ENCODE assay signal across 8 cellular contexts in the genomic region with DNA sequence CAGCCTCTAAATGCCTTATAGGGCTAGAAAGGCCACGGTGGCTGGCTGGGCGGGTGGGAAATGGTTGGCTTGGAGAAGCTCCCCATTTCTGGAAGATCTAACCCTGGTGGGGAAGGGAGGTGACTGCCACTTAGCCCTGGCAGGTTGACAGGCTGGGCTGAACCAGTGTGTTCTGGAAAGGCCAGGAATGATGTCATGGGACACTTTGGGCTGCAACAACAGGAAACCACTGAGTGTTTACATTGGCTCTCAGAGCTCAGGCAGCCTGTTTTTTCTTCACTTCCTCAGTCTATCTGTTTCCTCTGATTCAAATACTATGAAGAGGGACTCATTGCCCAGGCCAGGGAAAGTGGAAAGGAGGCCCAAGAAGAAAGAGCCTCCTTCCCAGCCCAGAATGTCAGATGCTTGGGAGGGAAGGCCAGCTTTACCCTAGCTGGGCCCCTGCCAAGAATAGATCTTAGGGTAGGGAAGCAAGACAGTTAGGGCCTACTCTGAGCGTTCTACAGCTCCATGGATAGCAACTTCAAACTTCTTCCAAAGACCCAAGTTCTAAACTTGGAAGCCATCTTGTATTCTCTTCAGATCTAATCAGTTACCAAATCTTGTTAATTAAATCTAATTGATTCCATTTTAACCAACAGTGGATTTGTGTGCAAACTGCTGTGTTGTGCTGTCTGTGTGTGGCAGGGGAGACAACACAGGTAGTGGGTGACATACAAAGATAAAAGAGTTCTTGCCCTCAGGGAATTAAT.
DNase-seq lines count a peak whose midpoint lies in the region; ATAC-seq and TF ChIP-seq lines count a peak whose summit lies in the region.

No MANE protein-coding gene starts in this region.

- no peak for TF ChIP-seq POLR2A in breast epithelium (IDR thresholded peaks at IDR 0.05)

- peaks cover 11 to 15% of the 10 kb centered on the region in 2 donors for H3K9me3 Mint-ChIP-seq in stimulated activated naive CD8-positive, alpha-beta T cell treated with anti-CD3 and anti-CD28 coated beads, Interleukin-15, amount 100 ng/mL, for 72 hours

- H3K27ac ChIP-seq in breast epithelium = peak overlapping the region; percentile 83 to 92

- H3K4me1 ChIP-seq in breast epithelium = peaks cover 0 to 7% of the 10 kb centered on the region in 2 donors

- peak overlapping the region; percentile 95 to 96 for H3K27ac Mint-ChIP-seq in stimulated activated naive CD8-positive, alpha-beta T cell treated with anti-CD3 and anti-CD28 coated beads, Interleukin-15, amount 100 ng/mL, for 72 hours

- H3K9me3 ChIP-seq in breast epithelium = no peaks in the 10 kb centered on the region

- peaks cover 0 to 14% of the 10 kb centered on the region in 2 donors for H3K27me3 ChIP-seq in breast epithelium

- intact Hi-C loops in breast epithelium (cut with DNase I; ENCODE audit: low total_unique reads) = no loop called here

- no peaks in the 10 kb centered on the region for H3K27me3 Mint-ChIP-seq in stimulated activated naive CD8-positive, alpha-beta T cell treated with anti-CD3 and anti-CD28 coated beads, Interleukin-15, amount 100 ng/mL, for 72 hours

- peak; percentile 49 for ATAC-seq in HG03097 (IDR thresholded peaks at IDR 0.05; ENCODE audit: low FRiP score, unreplicated experiment)
- ATAC-seq in stimulated activated naive CD8-positive, alpha-beta T cell treated with anti-CD3 and anti-CD28 coated beads, Interleukin-15, amount 100 ng/mL, for 72 hours = peak; percentile 85

- DNase-seq in DMS153 treated with DMSO at 0.1 percent for 48 hours (lab: John Stamatoyannopoulos, UW; ENCODE audit: unreplicated experiment) (peak; percentile 62), T-helper 1 cell (peak; percentile 12 to 80 (median 28)), breast epithelium (ENCODE audit: low spot score in 2 of 2) (peak in 1 of 2 donors; percentile 77), left kidney (ENCODE audit: low read depth, low spot score) (peak; percentile 39), NCI-H526 (lab: John Stamatoyannopoulos, UW) (no peak), COR-L47 (lab: John Stamatoyannopoulos, UW) (no peak)
- DNase-seq in stimulated activated naive CD8-positive, alpha-beta T cell treated with anti-CD3 and anti-CD28 coated beads, Interleukin-15, amount 100 ng/mL, for 72 hours = peak in 1 of 2 donors; percentile 54

- H3K4me3 Mint-ChIP-seq in stimulated activated naive CD8-positive, alpha-beta T cell treated with anti-CD3 and anti-CD28 coated beads, Interleukin-15, amount 100 ng/mL, for 72 hours = peak overlapping the region; percentile 55 to 57

- H3K36me3 ChIP-seq in breast epithelium = no peaks in the 10 kb centered on the region

- peak overlapping the region in 1 of 3 donors; percentile 11 for H3K4me3 ChIP-seq in breast epithelium

- TF ChIP-seq CTCF in breast epithelium (IDR thresholded peaks at IDR 0.05) = peak in 2 of 3 donors; percentile 31 to 43

- H3K4me1 Mint-ChIP-seq in stimulated activated naive CD8-positive, alpha-beta T cell treated with anti-CD3 and anti-CD28 coated beads, Interleukin-15, amount 100 ng/mL, for 72 hours = peaks cover 70% of the 10 kb centered on the region

Comparison
In these comparisons a context has a peak if more than half of its experiments do, and no peak if none do; other contexts are left out.
1. DNase-seq: peak in DMS153 treated with DMSO at 0.1 percent for 48 hours (single experiment), T-helper 1 cell (5 of 5) and left kidney (single experiment); none in NCI-H526 (0 of 2) and COR-L47 (single experiment).